ENCODE assay signal across 19 cellular contexts in the genomic region with DNA sequence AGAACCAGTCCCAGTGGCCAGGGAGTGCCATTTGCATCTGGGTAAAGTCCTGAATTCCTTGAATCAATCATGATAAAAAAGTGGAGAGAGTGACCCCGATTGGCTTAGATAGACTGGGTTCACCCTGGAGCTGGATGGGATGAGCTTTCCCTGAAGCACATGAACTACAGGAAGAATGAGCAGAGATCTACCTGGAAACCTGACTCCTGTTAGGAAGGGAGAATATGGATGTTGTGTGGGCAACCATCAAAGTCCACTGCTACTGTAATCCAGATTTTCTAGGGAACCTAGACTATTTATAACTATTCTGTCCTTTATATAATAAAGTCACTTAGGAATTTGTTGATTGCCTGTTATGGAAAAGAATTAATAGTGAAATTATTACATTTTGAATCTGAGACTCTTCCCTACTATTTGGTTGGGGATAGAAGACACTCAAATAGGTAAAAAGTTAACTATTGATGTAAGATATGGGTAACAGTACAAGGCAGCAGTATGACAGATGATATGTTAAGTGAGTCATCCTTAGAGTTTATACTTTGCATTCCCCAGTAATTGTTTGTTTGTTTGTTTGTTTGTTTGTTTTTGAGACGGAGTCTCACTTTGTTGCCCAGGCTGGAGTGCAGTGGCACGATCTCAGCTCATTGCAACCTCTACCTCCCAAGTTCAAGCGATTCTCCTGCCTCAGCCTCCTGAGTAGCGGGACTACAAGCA. TPM values are rescaled to one million over a fixed set of nuclear protein-coding genes. Genes with fewer than 3 reads are reported as not detected.
DNase-seq lines count a peak whose midpoint lies in the region; ATAC-seq, FAIRE-seq and TF ChIP-seq lines count a peak whose summit lies in the region.
"Had no signal": no experiment of that assay in that cellular context is flagged by ENCODE, and none has a peak within 500 bp of the region (broad histone marks: within the 10 kb centered on the region; RNA-seq: fewer than 3 reads in every experiment).

No MANE protein-coding gene starts in this region.

- WGBS in HepG2 (ENCODE audit: low lambda C conversion rate), result 93% methylated on average over 5 of the region's 5 CpGs
- 98% methylated on average over 5 of the region's 5 CpGs for WGBS in right lobe of liver (ENCODE audit: insufficient coverage, low coverage, low lambda C conversion rate, missing lambda C conversion rate)
- 96% methylated on average over 2 of the region's 5 CpGs for WGBS in K562 (ENCODE audit: insufficient coverage, low coverage, missing lambda C conversion rate)

- H3K4me1 ChIP-seq in HepG2 (ENCODE audit: insufficient read depth, low read length) (peaks cover 66% of the 10 kb centered on the region), right lobe of liver (peaks cover 0 to 24% (median 0%) of the 10 kb centered on the region in 4 donors), K562 (replicated peaks in 1 of 2; ENCODE audit: control insufficient read depth in 2 of 2, insufficient read depth in 2 of 2, low read length in 2 of 2) (peaks cover 7 to 26% of the 10 kb centered on the region in 2 experiments), gastrocnemius medialis (peaks cover 61 to 74% of the 10 kb centered on the region in 2 donors)

- H3K4me2 ChIP-seq in HepG2 (ENCODE audit: low read depth, low read length) (no peak overlapping the region), K562 (ENCODE audit: insufficient read depth, low read length) (no peak overlapping the region)
- H3K4me2 ChIP-seq: BLaER1 treated with 17β-estradiol and CSF1 and Interleukin-3, amounts not matched to agents 10 nM and 100 nM had no signal

- intact Hi-C loops in HepG2 (cut with micrococcal nuclease; ENCODE audit: unreplicated experiment), result no loop called here
- intact Hi-C loops in right lobe of liver (cut with DNase I), result no loop called here
- intact Hi-C loops in K562 (cut with micrococcal nuclease), result no loop called here
- intact Hi-C loops in gastrocnemius medialis (cut with DNase I; ENCODE audit: low total_unique reads), result no loop called here

- no peak overlapping the region for H3K4me3 ChIP-seq in HepG2 (replicated peaks in 1 of 3; ENCODE audit: insufficient read depth in 1 of 3, low read depth in 2 of 3, low read length in 3 of 3)
- no peak overlapping the region for H3K4me3 ChIP-seq in right lobe of liver
- no peak overlapping the region for H3K4me3 ChIP-seq in K562
- H3K4me3 ChIP-seq in gastrocnemius medialis, result no peak overlapping the region
- H3K4me3 ChIP-seq in brain microvascular endothelial cell (ENCODE audit: low read depth, low read length), result no peak overlapping the region
- H3K4me3 ChIP-seq: BLaER1 treated with 17β-estradiol and CSF1 and Interleukin-3, amounts not matched to agents 10 nM and 100 nM; GM23248 had no signal

- H3K79me2 ChIP-seq in HepG2 (ENCODE audit: insufficient read depth, low read length), result peaks cover 5% of the 10 kb centered on the region
- H3K79me2 ChIP-seq in K562 (ENCODE audit: control insufficient read depth, insufficient read depth, low read length), result peaks cover 60% of the 10 kb centered on the region

- in situ Hi-C loops in HepG2 (cut with HindIII; ENCODE audit: extremely low pct_ligation_motif_present, low pct_unique_long_range_greater_than_20kb), result no loop called here
- in situ Hi-C loops in K562 (cut with MboI), result no loop called here
- in situ Hi-C loops in gastrocnemius medialis (cut with MboI; ENCODE audit: low sequenced_read_pairs in 4 of 4), result no loop called here
- in situ Hi-C loops in brain microvascular endothelial cell (cut with HindIII; ENCODE audit: low pct_ligation_motif_present, low sequenced_read_pairs), result no loop called here

- no peak for TF ChIP-seq CTCF in HepG2 (CRISPR knock-in tag; IDR thresholded peaks at IDR 0.05)
- TF ChIP-seq CTCF in right lobe of liver (IDR thresholded peaks at IDR 0.05), result no peak
- no peak for TF ChIP-seq CTCF in K562 (IDR thresholded peaks at IDR 0.05 in 2 of 3, conservative IDR thresholded peaks at IDR 0.05 in 1 of 3; ENCODE audit: insufficient read depth in 2 of 3, low read depth in 1 of 3, low read length in 3 of 3)
- TF ChIP-seq CTCF in gastrocnemius medialis (IDR thresholded peaks at IDR 0.05 in 4 of 5, conservative IDR thresholded peaks at IDR 0.05 in 1 of 5), result no peak
- TF ChIP-seq CTCF in GM10266 (IDR thresholded peaks at IDR 0.05; ENCODE audit: control insufficient read depth, insufficient read depth, low read depth, missing control alignments), result no peak
- no peak for TF ChIP-seq CTCF in brain microvascular endothelial cell (IDR thresholded peaks at IDR 0.05; ENCODE audit: low read depth, low read length, missing control alignments)

- TF ChIP-seq POLR2A in HepG2 (IDR thresholded peaks at IDR 0.05; ENCODE audit: insufficient read depth in 1 of 2, low read depth in 2 of 2, low read length in 2 of 2), result no peak
- no peak for TF ChIP-seq POLR2A in right lobe of liver (IDR thresholded peaks at IDR 0.05)
- no peak for TF ChIP-seq POLR2A in K562 (conservative IDR thresholded peaks at IDR 0.05)
- no peak for TF ChIP-seq POLR2A in gastrocnemius medialis (IDR thresholded peaks at IDR 0.05)

- H4K20me1 ChIP-seq in HepG2 (ENCODE audit: insufficient read depth, low read length), result no peaks in the 10 kb centered on the region
- H4K20me1 ChIP-seq in K562 (replicated peaks; ENCODE audit: control insufficient read depth, insufficient read depth, low read length), result no peaks in the 10 kb centered on the region

- H3K9ac ChIP-seq in HepG2 (ENCODE audit: insufficient read depth, low read depth, low read length) (no peak overlapping the region), K562 (ENCODE audit: insufficient read depth in 1 of 2, low read depth in 2 of 2, low read length in 2 of 2) (no peak overlapping the region)
- H3K9ac ChIP-seq: BLaER1 treated with 17β-estradiol and CSF1 and Interleukin-3, amounts not matched to agents 10 nM and 100 nM; GM23248 had no signal

- no peak for DNase-seq in HepG2 (ENCODE audit: low spot score)
- no peak for DNase-seq in right lobe of liver
- DNase-seq in K562 (ENCODE audit: extremely low read depth in 1 of 4, low spot score in 3 of 4), result no peak
- DNase-seq in gastrocnemius medialis, result no peak
- no peak for DNase-seq in putamen (ENCODE audit: low spot score)
- no peak for DNase-seq in GM10266 (ENCODE audit: extremely low spot score)
- DNase-seq in brain microvascular endothelial cell, result no peak
- DNase-seq: 8988T; CD8-positive, alpha-beta T cell; DMS 273 treated with DMSO at 0.1 percent for 48 hours; DMS53; DND-41; EL; GM23248; H7 had no signal

- POLR2A ChIA-PET in HepG2 (lab: Yijun Ruan, JAX) (no interaction called here), K562 (lab: Yijun Ruan, JAX) (interaction anchor here (0.6 kb wide), 1 partner anchor 16 kb away, joined by 3 read pairs; no protein-coding TSS in a partner anchor)

- no peak for TF ChIP-seq EP300 in HepG2 (IDR thresholded peaks at IDR 0.05; ENCODE audit: low read depth in 2 of 2, low read length in 2 of 2)
- no peak for TF ChIP-seq EP300 in HepG2 (CRISPR knock-in tag; IDR thresholded peaks at IDR 0.05; ENCODE audit: borderline replicate concordance)
- no peak for TF ChIP-seq EP300 in K562 (IDR thresholded peaks at IDR 0.05; ENCODE audit: low read length)

- H3K36me3 ChIP-seq in HepG2 (replicated peaks in 1 of 2; ENCODE audit: control insufficient read depth in 1 of 2, insufficient read depth in 2 of 2, low read length in 2 of 2) (peaks cover 4 to 15% of the 10 kb centered on the region in 2 experiments), right lobe of liver (no peaks in the 10 kb centered on the region), K562 (ENCODE audit: control insufficient read depth, insufficient read depth, low read length) (peaks cover 38% of the 10 kb centered on the region), gastrocnemius medialis (peaks cover 0 to 5% of the 10 kb centered on the region in 2 donors), brain microvascular endothelial cell (replicated peaks) (no peaks in the 10 kb centered on the region)

- BruUV-seq in HepG2 (replicated peaks; lab: Mats Ljungman, UMichigan) (no TSS peak), K562 (replicated peaks; lab: Mats Ljungman, UMichigan) (no TSS peak)

- CTCF ChIA-PET in HepG2 (lab: Yijun Ruan, JAX; ENCODE audit: low intra/inter-chr PET ratio, low total read pairs), result no interaction called here
- CTCF ChIA-PET in K562 (lab: Yijun Ruan, JAX; ENCODE audit: low intra/inter-chr PET ratio), result no interaction called here

- H3K27me3 ChIP-seq in HepG2 (ENCODE audit: control insufficient read depth in 1 of 2, insufficient read depth in 2 of 2, low read length in 2 of 2) (no peaks in the 10 kb centered on the region), right lobe of liver (no peaks in the 10 kb centered on the region), K562 (ENCODE audit: control insufficient read depth in 2 of 2, insufficient read depth in 2 of 2, low read length in 2 of 2) (no peaks in the 10 kb centered on the region), gastrocnemius medialis (no peaks in the 10 kb centered on the region), brain microvascular endothelial cell (replicated peaks) (no peaks in the 10 kb centered on the region)
- H3K27me3 ChIP-seq: BLaER1 treated with 17β-estradiol and CSF1 and Interleukin-3, amounts not matched to agents 10 nM and 100 nM had no signal

- TF ChIP-seq RAD21 in HepG2 (CRISPR knock-in tag; IDR thresholded peaks at IDR 0.05) (no peak), K562 (CRISPR knock-in tag; conservative IDR thresholded peaks at IDR 0.05 in 1 of 2, IDR thresholded peaks at IDR 0.05 in 1 of 2) (no peak)

- H3K27ac ChIP-seq in HepG2 (ENCODE audit: extremely low read length, insufficient read depth, low read length) (no peak overlapping the region), right lobe of liver (no peak overlapping the region), K562 (ENCODE audit: extremely low read depth, low read depth, low read length) (no peak overlapping the region), gastrocnemius medialis (peak overlapping the region; percentile 97 to 99 (median 98)), brain microvascular endothelial cell (no peak overlapping the region)
- H3K27ac ChIP-seq: BLaER1 treated with 17β-estradiol and CSF1 and Interleukin-3, amounts not matched to agents 10 nM and 100 nM; GM23248 had no signal

- H2AFZ ChIP-seq in HepG2 (ENCODE audit: low read length) (no peak overlapping the region), K562 (ENCODE audit: low read depth, low read length) (no peak overlapping the region)
- H2AFZ ChIP-seq: GM23248 had no signal

- no peaks in the 10 kb centered on the region for H3K9me1 ChIP-seq in K562 (ENCODE audit: control insufficient read depth, insufficient read depth, low read length)

- H3K9me3 ChIP-seq in HepG2 (ENCODE audit: low read length) (no peaks in the 10 kb centered on the region), right lobe of liver (no peaks in the 10 kb centered on the region), K562 (replicated peaks; ENCODE audit: control insufficient read depth, insufficient read depth, low read depth, low read length) (no peaks in the 10 kb centered on the region), gastrocnemius medialis (no peaks in the 10 kb centered on the region)

- FAIRE-seq in HepG2 (lab: Jason Lieb, UNC) (peak; percentile 42), K562 (lab: Jason Lieb, UNC) (no peak)
- FAIRE-seq: GM12891 had no signal

- ATAC-seq in HepG2 (no peak), right lobe of liver (no peak), K562 (no peak), gastrocnemius medialis (no peak), HG03039 (IDR thresholded peaks at IDR 0.05; ENCODE audit: unreplicated experiment) (no peak)
- ATAC-seq: CD8-positive, alpha-beta T cell; HCT116 had no signal

RNA-seq across cellular contexts. Expression of a gene that starts 17.9 kb away (rescaled TPM):
- total RNA-seq in HepG2 (2016; rRNA removed; fragmentation: Illumina TruSeq; extraction: Trizol) (40.0 and 52.7 TPM in 2 replicates), right lobe of liver (10 to 100 TPM; 15.5 to 78.0 (median 29.8) TPM), K562 (2014; rRNA removed) (76.1 and 127 TPM in 2 replicates), K562 (2014; rRNA removed; fragmentation: Illumina TruSeq; extraction: Trizol) (66.6 and 94.6 TPM in 2 replicates), K562 (2015; rRNA removed; fragmentation: Illumina TruSeq; extraction: Trizol) (118 and 129 TPM in 2 replicates), K562 (2021) (76.2 and 86.6 TPM in 2 replicates), gastrocnemius medialis (100 to 1,000 TPM; 304 to 593 (median 336) TPM)
- 16.3 and 21.9 TPM in 2 replicates for total RNA-seq in HepG2 (2016; cell fraction: cytosol; rRNA removed; fragmentation: Illumina TruSeq; extraction: Trizol; ENCODE audit: low read depth)
- 37.6 and 58.4 TPM in 2 replicates for total RNA-seq in HepG2 (2016; cell fraction: insoluble cytoplasmic fraction; rRNA removed; fragmentation: Illumina TruSeq; extraction: Trizol)
- 15.0 and 21.9 TPM in 2 replicates for total RNA-seq in HepG2 (2016; cell fraction: membrane; rRNA removed; fragmentation: Illumina TruSeq; extraction: Trizol)
- total RNA-seq in HepG2 (2016; cell fraction: nucleus; rRNA removed; fragmentation: Illumina TruSeq; extraction: Trizol), result 17.2 and 20.7 TPM in 2 replicates
- polyA plus RNA-seq in HepG2 (2011; rRNA removed) (73.4 and 85.0 TPM in 2 replicates), K562 (2011; rRNA removed) (92.8 and 98.2 TPM in 2 replicates), K562 (2014; fragmentation: Illumina TruSeq; extraction: Trizol) (139 and 150 TPM in 2 replicates), K562 (2014; fragmentation: Nextera tagmentation; extraction: Ambion mirVana) (100 to 1,000 TPM; 363 to 422 TPM), K562 (2014; rRNA removed) (108 and 126 TPM in 2 replicates)
- polyA plus RNA-seq in HepG2 (2011; cell fraction: cytosol; rRNA removed), result 80.7 and 95.8 TPM in 2 replicates
- polyA plus RNA-seq in HepG2 (2011; cell fraction: nucleus; rRNA removed), result 17.5 and 23.1 TPM in 2 replicates
- 32.8 and 35.3 TPM in 2 replicates for polyA plus RNA-seq in HepG2 (2012)
- polyA plus RNA-seq in HepG2 (2016; cell fraction: cytosol; fragmentation: Illumina TruSeq; extraction: Trizol; ENCODE audit: low read depth), result 23.1 and 29.4 TPM in 2 replicates
- polyA plus RNA-seq in HepG2 (2016; cell fraction: insoluble cytoplasmic fraction; fragmentation: Illumina TruSeq; extraction: Trizol; ENCODE audit: low read depth), result 83.1 and 90.8 TPM in 2 replicates
- 20.1 and 22.6 TPM in 2 replicates for polyA plus RNA-seq in HepG2 (2016; cell fraction: membrane; fragmentation: Illumina TruSeq; extraction: Trizol; ENCODE audit: low read depth)
- 32.0 and 35.2 TPM in 2 replicates for polyA plus RNA-seq in HepG2 (2016; cell fraction: nucleus; fragmentation: Illumina TruSeq; extraction: Trizol; ENCODE audit: insufficient read depth, low read depth)
- polyA minus RNA-seq in HepG2 (2011; rRNA and poly(A)+ RNA removed; ENCODE audit: low replicate concordance), result 67.0 and 122 TPM in 2 replicates
- polyA minus RNA-seq in HepG2 (2011; cell fraction: cytosol; rRNA and poly(A)+ RNA removed), result 18.4 and 25.9 TPM in 2 replicates
- polyA minus RNA-seq in HepG2 (2011; cell fraction: nucleus; rRNA and poly(A)+ RNA removed), result 12.2 and 14.5 TPM in 2 replicates
- total RNA-seq in K562 (2011; cell fraction: chromatin; rRNA removed; ENCODE audit: low replicate concordance), result 8.9 and 10.7 TPM in 2 replicates
- 20.3 and 25.2 TPM in 2 replicates for total RNA-seq in K562 (2011; cell fraction: nucleolus; rRNA removed)
- total RNA-seq in K562 (2011; cell fraction: nucleoplasm; rRNA removed), result 20.1 and 20.5 TPM in 2 replicates
- 97.9 and 207 TPM in 2 replicates for polyA plus RNA-seq in K562 (2011; cell fraction: cytosol; rRNA removed)
- 39.9 and 50.7 TPM in 2 replicates for polyA plus RNA-seq in K562 (2011; cell fraction: nucleus; rRNA removed)
- 136 and 260 TPM in 2 replicates for polyA plus RNA-seq in K562 (2012)
- 31.6 and 43.3 TPM in 2 replicates for polyA minus RNA-seq in K562 (2011; rRNA and poly(A)+ RNA removed)
- polyA minus RNA-seq in K562 (2011; cell fraction: cytosol; rRNA and poly(A)+ RNA removed), result 48.6 and 56.5 TPM in 2 replicates
- 22.5 and 23.8 TPM in 2 replicates for polyA minus RNA-seq in K562 (2011; cell fraction: nucleus; rRNA and poly(A)+ RNA removed)

Comparison
In these comparisons a context has a peak if more than half of its experiments do, and no peak if none do; other contexts are left out.
1. H3K27ac ChIP-seq: peak in gastrocnemius medialis (4 of 4); none in HepG2 (single experiment), right lobe of liver (0 of 3), K562 (single experiment) and brain microvascular endothelial cell (single experiment).